1 cellular context compared by ENCODE assay signal in the genomic region with DNA sequence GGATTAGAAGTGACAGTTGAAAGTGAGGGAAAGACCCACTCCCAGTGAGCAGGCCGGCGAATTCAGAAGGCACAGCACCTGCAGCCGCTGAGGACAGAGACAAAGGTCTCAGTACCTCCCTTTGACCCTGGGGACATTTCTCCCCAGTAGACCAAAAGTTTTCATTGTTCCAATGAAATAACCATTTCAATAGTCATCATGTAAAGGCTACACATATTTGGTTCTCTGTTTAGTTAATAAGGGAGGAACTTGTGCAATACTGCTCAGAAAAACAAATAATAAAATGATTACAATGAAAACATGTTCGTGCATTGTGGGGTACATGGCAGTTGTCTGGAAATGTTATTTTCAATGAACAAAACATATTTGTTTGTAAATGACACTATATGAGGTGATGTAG.
TF ChIP-seq lines count a peak whose summit lies in the region.

No MANE protein-coding gene starts in this region.

TF ChIP-seq in GM23338, 12 proteins besides CTCF, POLR2A, EP300 and RAD21 (continued from another document):
- TF ChIP-seq, protein P1, sequence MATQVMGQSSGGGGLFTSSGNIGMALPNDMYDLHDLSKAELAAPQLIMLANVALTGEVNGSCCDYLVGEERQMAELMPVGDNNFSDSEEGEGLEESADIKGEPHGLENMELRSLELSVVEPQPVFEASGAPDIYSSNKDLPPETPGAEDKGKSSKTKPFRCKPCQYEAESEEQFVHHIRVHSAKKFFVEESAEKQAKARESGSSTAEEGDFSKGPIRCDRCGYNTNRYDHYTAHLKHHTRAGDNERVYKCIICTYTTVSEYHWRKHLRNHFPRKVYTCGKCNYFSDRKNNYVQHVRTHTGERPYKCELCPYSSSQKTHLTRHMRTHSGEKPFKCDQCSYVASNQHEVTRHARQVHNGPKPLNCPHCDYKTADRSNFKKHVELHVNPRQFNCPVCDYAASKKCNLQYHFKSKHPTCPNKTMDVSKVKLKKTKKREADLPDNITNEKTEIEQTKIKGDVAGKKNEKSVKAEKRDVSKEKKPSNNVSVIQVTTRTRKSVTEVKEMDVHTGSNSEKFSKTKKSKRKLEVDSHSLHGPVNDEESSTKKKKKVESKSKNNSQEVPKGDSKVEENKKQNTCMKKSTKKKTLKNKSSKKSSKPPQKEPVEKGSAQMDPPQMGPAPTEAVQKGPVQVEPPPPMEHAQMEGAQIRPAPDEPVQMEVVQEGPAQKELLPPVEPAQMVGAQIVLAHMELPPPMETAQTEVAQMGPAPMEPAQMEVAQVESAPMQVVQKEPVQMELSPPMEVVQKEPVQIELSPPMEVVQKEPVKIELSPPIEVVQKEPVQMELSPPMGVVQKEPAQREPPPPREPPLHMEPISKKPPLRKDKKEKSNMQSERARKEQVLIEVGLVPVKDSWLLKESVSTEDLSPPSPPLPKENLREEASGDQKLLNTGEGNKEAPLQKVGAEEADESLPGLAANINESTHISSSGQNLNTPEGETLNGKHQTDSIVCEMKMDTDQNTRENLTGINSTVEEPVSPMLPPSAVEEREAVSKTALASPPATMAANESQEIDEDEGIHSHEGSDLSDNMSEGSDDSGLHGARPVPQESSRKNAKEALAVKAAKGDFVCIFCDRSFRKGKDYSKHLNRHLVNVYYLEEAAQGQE (IDR thresholded peaks at IDR 0.05; ENCODE audit: unreplicated experiment) = no peak
- TF ChIP-seq JUNB (IDR thresholded peaks at IDR 0.05; ENCODE audit: unreplicated experiment) = no peak
